ENCODE assay signal across 25 cellular contexts in genomic region chr1:20160034-20160433, GRCh38. TPM values are rescaled to one million over a fixed set of nuclear protein-coding genes. Genes with fewer than 3 reads are reported as not detected.
"Had no signal": no experiment of that assay in that cellular context is flagged by ENCODE, and none has a peak within 500 bp of the region (broad histone marks: within the 10 kb centered on the region; RNA-seq: fewer than 3 reads in every experiment).

No MANE protein-coding gene starts in this region.

- H3K27me3 ChIP-seq: brain microvascular endothelial cell, foreskin keratinocyte, right atrium auricular region, vagina had no signal

- H3K36me3 ChIP-seq: brain microvascular endothelial cell, right atrium auricular region, tibial artery, vagina had no signal

- DNase-seq: activated CD4-positive, alpha-beta memory T cell treated with anti-CD3 and anti-CD28 coated beads, Interleukin-2, amount 10 ng/mL, durations not matched to agents 7 days and 5 days; activated effector memory CD4-positive, alpha-beta T cell treated with anti-CD3 and anti-CD28 coated beads, Interleukin-2, amount 50 U/mL, for 16 hours; activated T-cell treated with anti-CD3 and anti-CD28 coated beads, Interleukin-2, amount 50 U/mL, for 4 hours; amniotic stem cell; brain microvascular endothelial cell; effector memory CD8-positive, alpha-beta T cell; glutamatergic neuron; hypothalamus; kidney glomerular epithelial cell; occipital lobe; stimulated activated CD4-positive, alpha-beta T cell treated with anti-CD3 and anti-CD28 coated beads, Interleukin-15, amount 100 ng/mL, for 24 hours; stimulated activated CD4-positive, alpha-beta T cell treated with anti-CD3 and anti-CD28 coated beads, Interleukin-4, amount 100 ng/mL, for 24 hours; stimulated activated naive CD4-positive, alpha-beta T cell; tibial artery had no signal

- H3K27ac ChIP-seq: brain microvascular endothelial cell, epithelial cell of prostate, foreskin keratinocyte, right atrium auricular region, skin epidermis, tibial artery, vagina, VCaP had no signal

- H3K4me3 ChIP-seq: right atrium auricular region, skin epidermis, tibial artery, vagina had no signal

- H3K4me1 ChIP-seq: foreskin keratinocyte, tibial artery, vagina had no signal

RNA-seq across cellular contexts. Expression of gene PLA2G2F, which starts 20.9 kb away (rescaled TPM):
- total RNA-seq: activated CD4-positive, alpha-beta memory T cell treated with anti-CD3 and anti-CD28 coated beads, Interleukin-2, amount 10 ng/mL, durations not matched to agents 7 days and 5 days; activated naive CD4-positive, alpha-beta T cell treated with anti-CD3 and anti-CD28 coated beads, Interleukin-2, amount 50 U/mL, for 72 hours; activated T-cell treated with anti-CD3 and anti-CD28 coated beads, Interleukin-2, amount 50 U/mL, for 4 hours; occipital lobe; progenitor cell of endocrine pancreas; right atrium auricular region; subcutaneous adipose tissue; T-helper 1 cell treated with Interleukin-12 subunit alpha and Interleukin-12 subunit beta and Interleukin-4 antibody, amounts not matched to agents 30 ng/mL and 1 ng/mL, for 36 hours; vagina had no signal
- polyA plus RNA-seq: liver had no signal

RNA-seq across cellular contexts. Expression of gene PLA2G2C, which starts 26.3 kb away (rescaled TPM):
- total RNA-seq: activated T-cell treated with anti-CD3 and anti-CD28 coated beads, Interleukin-2, amount 50 U/mL, for 4 hours; foreskin keratinocyte; liver; occipital lobe; progenitor cell of endocrine pancreas; right atrium auricular region; subcutaneous adipose tissue; vagina had no signal
- polyA plus RNA-seq: foreskin keratinocyte, liver had no signal

RNA-seq across cellular contexts. Expression of gene PLA2G2D, which starts 40.7 kb away (rescaled TPM):
- total RNA-seq: activated CD4-positive, alpha-beta memory T cell treated with anti-CD3 and anti-CD28 coated beads, Interleukin-2, amount 10 ng/mL, durations not matched to agents 7 days and 5 days; activated naive CD4-positive, alpha-beta T cell treated with anti-CD3 and anti-CD28 coated beads, Interleukin-2, amount 50 U/mL, for 72 hours; activated T-cell treated with anti-CD3 and anti-CD28 coated beads, Interleukin-2, amount 50 U/mL, for 4 hours; foreskin keratinocyte; occipital lobe; progenitor cell of endocrine pancreas; right atrium auricular region; T-helper 1 cell treated with Interleukin-12 subunit alpha and Interleukin-12 subunit beta and Interleukin-4 antibody, amounts not matched to agents 30 ng/mL and 1 ng/mL, for 36 hours; vagina had no signal
- polyA plus RNA-seq: foreskin keratinocyte had no signal
